ENCODE assay signal across 16 cellular contexts in genomic region chr2:149744845-149745244, GRCh38.
DNase-seq lines count a peak whose midpoint lies in the region; ATAC-seq, FAIRE-seq and TF ChIP-seq lines count a peak whose summit lies in the region.
"Had no signal": no experiment of that assay in that cellular context is flagged by ENCODE, and none has a peak within 500 bp of the region (broad histone marks: within the 10 kb centered on the region; RNA-seq: fewer than 3 reads in every experiment).

No MANE protein-coding gene starts in this region.

- H3K4ac ChIP-seq in mesendoderm (ENCODE audit: low read depth, low read length), result no peak overlapping the region

- no peak overlapping the region for H3K4me3 ChIP-seq in Panc1 (ENCODE audit: low read depth in 2 of 2, low read length in 2 of 2)
- no peak overlapping the region for H3K4me3 ChIP-seq in endothelial cell of umbilical vein (replicated peaks in 1 of 3; ENCODE audit: insufficient read depth in 1 of 3, low read depth in 1 of 3, low read length in 3 of 3)
- H3K4me3 ChIP-seq in mesendoderm (ENCODE audit: low read length), result no peak overlapping the region
- H3K4me3 ChIP-seq: colonic mucosa had no signal

- in situ Hi-C loops in Caki2 (cut with HindIII; ENCODE audit: low pct_unique_long_range_greater_than_20kb, low sequenced_read_pairs) (no loop called here), Panc1 (cut with HindIII; ENCODE audit: low pct_unique_long_range_greater_than_20kb, low sequenced_read_pairs) (no loop called here)

- no peak overlapping the region for H2BK5ac ChIP-seq in mesendoderm (ENCODE audit: low read length)

- no peak for TF ChIP-seq CTCF in Panc1 (IDR thresholded peaks at IDR 0.05)
- TF ChIP-seq CTCF in endothelial cell of umbilical vein (IDR thresholded peaks at IDR 0.05; ENCODE audit: extremely low read depth in 1 of 2, insufficient read depth in 1 of 2, low read depth in 1 of 2, low read length in 2 of 2), result no peak

- no peak overlapping the region for H4K5ac ChIP-seq in mesendoderm (ENCODE audit: low read length)

- H3K23ac ChIP-seq in mesendoderm (ENCODE audit: low read length), result no peak overlapping the region

- no peaks in the 10 kb centered on the region for H3K79me1 ChIP-seq in mesendoderm (ENCODE audit: low read length)

- dilution Hi-C loops in endothelial cell of umbilical vein (cut with MboI; ENCODE audit: extremely low pct_ligation_motif_present, low sequenced_read_pairs), result no loop called here

- POLR2A ChIA-PET in Panc1 (lab: Charles Lee), result no interaction called here
- POLR2A ChIA-PET in endothelial cell of umbilical vein (lab: Charles Lee), result no interaction called here

- no peaks in the 10 kb centered on the region for H4K20me1 ChIP-seq in endothelial cell of umbilical vein (replicated peaks; ENCODE audit: control insufficient read depth, extremely low read depth, insufficient read depth, low read length)

- H2BK15ac ChIP-seq in mesendoderm (replicated peaks; ENCODE audit: low read depth), result peak overlapping the region; percentile 36

- no peaks in the 10 kb centered on the region for H3K9me1 ChIP-seq in endothelial cell of umbilical vein (replicated peaks; ENCODE audit: control insufficient read depth, extremely low read depth, insufficient read depth, low read length)

- TF ChIP-seq POLR2A in endothelial cell of umbilical vein (IDR thresholded peaks at IDR 0.05; ENCODE audit: low read depth, low read length), result no peak

- H2AK5ac ChIP-seq in mesendoderm (ENCODE audit: low read length), result no peak overlapping the region

- CTCF ChIA-PET in Panc1 (lab: Charles Lee) (no interaction called here), endothelial cell of umbilical vein (lab: Charles Lee) (interaction anchor here (1.5 to 2.2 kb wide), 4 partner anchors 11 to 23 kb away, joined by 4 to 6 read pairs (median 4); no protein-coding TSS in a partner anchor)

- no peak overlapping the region for H3K18ac ChIP-seq in mesendoderm (ENCODE audit: low read length)

- H3K4me1 ChIP-seq in Panc1 (ENCODE audit: control insufficient read depth, insufficient read depth, low read length), result no peaks in the 10 kb centered on the region
- H3K4me1 ChIP-seq in endothelial cell of umbilical vein (ENCODE audit: control insufficient read depth, extremely low read depth, insufficient read depth, low read length), result peaks cover 23% of the 10 kb centered on the region
- H3K4me1 ChIP-seq in mesendoderm (ENCODE audit: control insufficient read depth, low read depth, low read length), result no peaks in the 10 kb centered on the region
- H3K4me1 ChIP-seq: colonic mucosa had no signal

- H2AFZ ChIP-seq in endothelial cell of umbilical vein (ENCODE audit: low read depth, low read length), result peak overlapping the region; percentile 58

- H3K36me3 ChIP-seq in Panc1 (ENCODE audit: control insufficient read depth, insufficient read depth, low read length) (no peaks in the 10 kb centered on the region), endothelial cell of umbilical vein (ENCODE audit: control insufficient read depth in 2 of 2, extremely low read depth in 1 of 2, insufficient read depth in 2 of 2, low read length in 2 of 2) (no peaks in the 10 kb centered on the region), mesendoderm (ENCODE audit: control insufficient read depth, insufficient read depth, low read length) (no peaks in the 10 kb centered on the region)
- H3K36me3 ChIP-seq: colonic mucosa had no signal

- no CpG with 5 or more reads among the region's 5 CpGs for WGBS in mesendoderm (ENCODE audit: extremely low coverage, insufficient coverage, low lambda C conversion rate)

- FAIRE-seq in endothelial cell of umbilical vein (lab: Jason Lieb, UNC), result no peak
- FAIRE-seq: GM19239 had no signal

- H3K79me2 ChIP-seq in endothelial cell of umbilical vein (ENCODE audit: control insufficient read depth, insufficient read depth, low read length) (no peaks in the 10 kb centered on the region), mesendoderm (ENCODE audit: control insufficient read depth, insufficient read depth, low read length) (no peaks in the 10 kb centered on the region)

- H3K56ac ChIP-seq in mesendoderm (ENCODE audit: low read length), result no peak overlapping the region

- ATAC-seq in Panc1, result no peak
- no peak for ATAC-seq in HG02885 (IDR thresholded peaks at IDR 0.05; ENCODE audit: poor library complexity, unreplicated experiment)
- no peak for ATAC-seq in sciatic nerve
- no peak for ATAC-seq in stimulated activated naive CD8-positive, alpha-beta T cell treated with anti-CD3 and anti-CD28 coated beads, Interleukin-15, Interleukin-2, amounts not matched to agents 100 U/mL and 50 U/mL, for 24 hours
- ATAC-seq in left ventricle myocardium superior, result no peak
- ATAC-seq: activated naive CD8-positive, alpha-beta T cell treated with anti-CD3 and anti-CD28 coated beads, Interleukin-2, amount 50 U/mL, for 24 hours had no signal

- H4K8ac ChIP-seq in mesendoderm (ENCODE audit: low read depth, low read length), result no peak overlapping the region

- intact Hi-C loops in Panc1 (cut with micrococcal nuclease; ENCODE audit: unreplicated experiment) (no loop called here), endothelial cell of umbilical vein (cut with micrococcal nuclease) (no loop called here), sciatic nerve (cut with DNase I) (no loop called here), left ventricle myocardium superior (cut with micrococcal nuclease) (no loop called here)

- H3K9me3 ChIP-seq in Panc1 (ENCODE audit: control insufficient read depth, insufficient read depth, low read depth, low read length), result no peaks in the 10 kb centered on the region
- no peaks in the 10 kb centered on the region for H3K9me3 ChIP-seq in endothelial cell of umbilical vein (replicated peaks; ENCODE audit: control insufficient read depth, insufficient read depth, low read length)
- H3K9me3 ChIP-seq: colonic mucosa had no signal

- H3K4me2 ChIP-seq in endothelial cell of umbilical vein (ENCODE audit: insufficient read depth, low read length) (no peak overlapping the region), mesendoderm (ENCODE audit: low read length) (no peak overlapping the region)

- H3K27me3 ChIP-seq in Panc1 (ENCODE audit: control insufficient read depth, insufficient read depth, low read length) (no peaks in the 10 kb centered on the region), endothelial cell of umbilical vein (ENCODE audit: control insufficient read depth in 2 of 2, insufficient read depth in 2 of 2, low read length in 2 of 2) (no peaks in the 10 kb centered on the region), mesendoderm (ENCODE audit: insufficient read depth, low read length, poor library complexity) (no peaks in the 10 kb centered on the region)
- H3K27me3 ChIP-seq: colonic mucosa had no signal

- no peak overlapping the region for H2BK120ac ChIP-seq in mesendoderm (ENCODE audit: low read depth, low read length)

- BruUV-seq in Panc1 (replicated peaks; lab: Mats Ljungman, UMichigan) (no TSS peak), endothelial cell of umbilical vein (replicated peaks; lab: Mats Ljungman, UMichigan) (no TSS peak)

- DNase-seq in Caki2 (ENCODE audit: low read depth) (peak; percentile 59), Panc1 (ENCODE audit: low read depth, low spot score) (no peak), endothelial cell of umbilical vein (ENCODE audit: low read depth, low spot score) (no peak), mesendoderm (no peak), sciatic nerve (ENCODE audit: low spot score) (no peak), left ventricle myocardium superior (no peak)
- no peak for DNase-seq in stimulated activated naive CD8-positive, alpha-beta T cell treated with anti-CD3 and anti-CD28 coated beads, Interleukin-15, Interleukin-2, amounts not matched to agents 100 U/mL and 50 U/mL, for 24 hours
- DNase-seq: activated CD4-positive, alpha-beta memory T cell treated with anti-CD3 and anti-CD28 coated beads, Interleukin-2, amount 10 ng/mL, durations not matched to agents 7 days and 5 days; activated naive CD8-positive, alpha-beta T cell treated with anti-CD3 and anti-CD28 coated beads, Interleukin-2, amount 50 U/mL, for 24 hours; AML-193; colonic mucosa; NCI-H1694; NCI-H510A treated with DMSO at 0.1 percent for 48 hours had no signal

- peak overlapping the region; percentile 53; the same call in 1 of the 2 replicates for H3K27ac ChIP-seq in Panc1 (ENCODE audit: low read length)
- no peak overlapping the region for H3K27ac ChIP-seq in endothelial cell of umbilical vein (ENCODE audit: insufficient read depth, low read depth, low read length)
- H3K27ac ChIP-seq in mesendoderm (ENCODE audit: low read depth, low read length), result no peak overlapping the region
- H3K27ac ChIP-seq: colonic mucosa, VCaP had no signal

- H3K9ac ChIP-seq in endothelial cell of umbilical vein (replicated peaks; ENCODE audit: extremely low read depth, insufficient read depth, low read length) (no peak overlapping the region), mesendoderm (ENCODE audit: low read length) (no peak overlapping the region)

TF ChIP-seq in endothelial cell of umbilical vein, 7 proteins besides CTCF, POLR2A, EP300 and RAD21:
- TF ChIP-seq POLR2AphosphoS5 (IDR thresholded peaks at IDR 0.05; ENCODE audit: insufficient read depth, low read depth, low read length), result no peak
- no peak for TF ChIP-seq MYC (IDR thresholded peaks at IDR 0.05; ENCODE audit: low read depth, low read length)
- no peak for TF ChIP-seq GATA2 (IDR thresholded peaks at IDR 0.05; ENCODE audit: insufficient read depth, insufficient read length, low read depth, low read length)
- TF ChIP-seq MAX (IDR thresholded peaks at IDR 0.05; ENCODE audit: insufficient read depth, insufficient read length), result no peak
